Comparison of ENCODE assay signal across 1 cellular context in the genomic region with DNA sequence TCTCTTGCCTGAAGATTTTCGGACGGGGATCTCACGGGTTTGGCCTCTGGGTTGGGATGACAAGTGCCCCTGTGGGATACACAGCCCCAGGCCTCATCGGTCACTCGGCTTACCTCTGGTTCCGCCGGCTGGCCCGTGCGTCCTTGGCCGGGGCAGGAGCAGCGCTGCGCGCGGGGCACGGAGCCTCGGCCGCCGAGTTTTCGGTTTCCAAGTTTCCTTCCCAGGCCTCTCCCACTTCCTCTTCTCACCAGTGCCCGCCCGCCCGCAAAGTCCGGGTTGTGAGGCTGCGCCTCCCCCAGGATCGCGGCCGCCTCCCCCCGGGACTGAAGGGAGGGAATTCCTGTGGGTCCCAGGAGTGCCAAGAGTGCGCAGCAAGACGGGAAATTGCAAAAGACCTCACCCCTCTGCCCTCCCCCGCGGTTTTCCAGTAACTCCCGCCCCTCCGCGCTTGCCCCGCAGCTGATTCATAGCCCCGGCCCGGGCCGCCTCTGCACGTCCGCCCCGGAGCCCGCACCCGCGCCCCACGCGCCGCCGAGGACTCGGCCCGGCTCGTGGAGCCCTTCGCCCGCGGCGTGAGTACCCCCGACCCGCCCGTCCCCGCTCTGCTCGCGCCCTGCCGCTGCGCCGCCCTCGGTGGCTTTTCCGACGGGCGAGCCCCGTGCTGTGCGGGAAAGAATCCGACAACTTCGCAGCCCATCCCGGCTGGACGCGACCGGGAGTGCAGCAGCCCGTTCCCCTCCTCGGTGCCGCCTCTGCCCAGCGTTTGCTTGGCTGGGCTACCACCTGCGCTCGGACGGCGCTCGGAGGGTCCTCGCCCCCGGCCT.
A peak's percentile ranks its signal among the peaks of the same experiment; 100 is the strongest.
TF ChIP-seq lines count a peak whose summit lies in the region.

A gene (plus strand): TSS at position 458 of the 824 bp plus-strand sequence. CDS start 23,033 bp downstream, outside the sequence.

TF ChIP-seq in HepG2, 621 proteins besides CTCF, POLR2A, EP300 and RAD21 (continued from another document and continues in another):
- TF ChIP-seq, protein P1, sequence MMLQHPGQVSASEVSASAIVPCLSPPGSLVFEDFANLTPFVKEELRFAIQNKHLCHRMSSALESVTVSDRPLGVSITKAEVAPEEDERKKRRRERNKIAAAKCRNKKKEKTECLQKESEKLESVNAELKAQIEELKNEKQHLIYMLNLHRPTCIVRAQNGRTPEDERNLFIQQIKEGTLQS (CRISPR knock-in tag; IDR thresholded peaks at IDR 0.05): no peak
- TF ChIP-seq, protein P2, sequence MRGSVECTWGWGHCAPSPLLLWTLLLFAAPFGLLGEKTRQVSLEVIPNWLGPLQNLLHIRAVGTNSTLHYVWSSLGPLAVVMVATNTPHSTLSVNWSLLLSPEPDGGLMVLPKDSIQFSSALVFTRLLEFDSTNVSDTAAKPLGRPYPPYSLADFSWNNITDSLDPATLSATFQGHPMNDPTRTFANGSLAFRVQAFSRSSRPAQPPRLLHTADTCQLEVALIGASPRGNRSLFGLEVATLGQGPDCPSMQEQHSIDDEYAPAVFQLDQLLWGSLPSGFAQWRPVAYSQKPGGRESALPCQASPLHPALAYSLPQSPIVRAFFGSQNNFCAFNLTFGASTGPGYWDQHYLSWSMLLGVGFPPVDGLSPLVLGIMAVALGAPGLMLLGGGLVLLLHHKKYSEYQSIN (CRISPR knock-in tag; IDR thresholded peaks at IDR 0.05; ENCODE audit: borderline replicate concordance): no peak
- TF ChIP-seq ZNF761 (CRISPR knock-in tag; conservative IDR thresholded peaks at IDR 0.05) (peak; percentile 89), DNMT1 (CRISPR knock-in tag; IDR thresholded peaks at IDR 0.05) (no peak), FOXJ3 (CRISPR knock-in tag; IDR thresholded peaks at IDR 0.05; ENCODE audit: borderline replicate concordance) (no peak), ZNF230 (CRISPR knock-in tag; IDR thresholded peaks at IDR 0.05) (peak; percentile 19; the same call in 1 of the 2 replicates), MXD4 (CRISPR knock-in tag; IDR thresholded peaks at IDR 0.05) (no peak), TARDBP (CRISPR knock-in tag; IDR thresholded peaks at IDR 0.05) (peak; percentile 68; the same call in 1 of the 2 replicates), SIX1 (CRISPR knock-in tag; IDR thresholded peaks at IDR 0.05; ENCODE audit: borderline replicate concordance) (peak; percentile 24; the same call in 1 of the 2 replicates), KLF16 (CRISPR knock-in tag; IDR thresholded peaks at IDR 0.05) (peak in 1 of 2 experiments; percentile 75; a peak in 1 of 4 replicates), KMT2B (CRISPR knock-in tag; IDR thresholded peaks at IDR 0.05) (peak; percentile 58; the same call in 1 of the 2 replicates), KLF11 (CRISPR knock-in tag; IDR thresholded peaks at IDR 0.05) (0 out of 2 replicates have a peak, but pooled peaks have one; percentile 37), EZH2 (conservative IDR thresholded peaks at IDR 0.05; ENCODE audit: low read depth, low read length) (no peak), ZMAT3 (CRISPR knock-in tag; conservative IDR thresholded peaks at IDR 0.05) (0 out of 2 replicates have a peak, but pooled peaks have one; percentile 37), ARNT2 (CRISPR knock-in tag; IDR thresholded peaks at IDR 0.05; ENCODE audit: low read depth) (peak; percentile 93), FOXM1 (CRISPR knock-in tag; IDR thresholded peaks at IDR 0.05) (no peak), NFIB (CRISPR knock-in tag; IDR thresholded peaks at IDR 0.05; ENCODE audit: borderline replicate concordance) (no peak), ZNF30 (CRISPR knock-in tag; IDR thresholded peaks at IDR 0.05) (no peak), SRF (IDR thresholded peaks at IDR 0.05; ENCODE audit: low read depth, low read length) (no peak), ZNF337 (CRISPR knock-in tag; IDR thresholded peaks at IDR 0.05; ENCODE audit: borderline replicate concordance, low read depth) (no peak), ZNF883 (CRISPR knock-in tag; IDR thresholded peaks at IDR 0.05; ENCODE audit: not compliant biosample characterization) (peak; percentile 41), ZSCAN25 (CRISPR knock-in tag; IDR thresholded peaks at IDR 0.05) (no peak), SALL2 (CRISPR knock-in tag; IDR thresholded peaks at IDR 0.05) (no peak), ZNF24 (IDR thresholded peaks at IDR 0.05) (no peak), FOXA1 (IDR thresholded peaks at IDR 0.05) (no peak), FOXA1 (CRISPR knock-in tag; IDR thresholded peaks at IDR 0.05) (peak; percentile 36; the same call in 1 of the 2 replicates), ZNF724P (CRISPR knock-in tag; IDR thresholded peaks at IDR 0.05; ENCODE audit: borderline replicate concordance) (no peak), ELF4 (CRISPR knock-in tag; IDR thresholded peaks at IDR 0.05; ENCODE audit: borderline replicate concordance) (no peak), NONO (IDR thresholded peaks at IDR 0.05) (no peak), NONO (CRISPR knock-in tag; conservative IDR thresholded peaks at IDR 0.05) (peak; percentile 78), SATB2 (CRISPR knock-in tag; IDR thresholded peaks at IDR 0.05) (no peak; the same call in 1 of the 2 replicates), ZNF83 (CRISPR knock-in tag; IDR thresholded peaks at IDR 0.05; ENCODE audit: borderline replicate concordance) (no peak), SP4 (CRISPR knock-in tag; IDR thresholded peaks at IDR 0.05) (peak; percentile 83; the same call in 1 of the 2 replicates), AKAP8 (CRISPR knock-in tag; IDR thresholded peaks at IDR 0.05) (peak; percentile 47; the same call in 1 of the 2 replicates), GATA4 (IDR thresholded peaks at IDR 0.05; ENCODE audit: borderline replicate concordance, low read depth) (no peak; the same call in 1 of the 2 replicates), TAF15 (IDR thresholded peaks at IDR 0.05; ENCODE audit: low read depth, low read length, poor library complexity, severe bottlenecking) (no peak), ZNF441 (CRISPR knock-in tag; IDR thresholded peaks at IDR 0.05; ENCODE audit: borderline replicate concordance) (peak; percentile 43; the same call in 1 of the 2 replicates), HNRNPUL1 (IDR thresholded peaks at IDR 0.05; ENCODE audit: low read depth, low read length) (no peak), ZMYM4 (CRISPR knock-in tag; IDR thresholded peaks at IDR 0.05) (peak; percentile 69), SKI (IDR thresholded peaks at IDR 0.05; ENCODE audit: partially characterized antibody) (no peak), KDM4B (CRISPR knock-in tag; IDR thresholded peaks at IDR 0.05) (peak; percentile 71; the same call in 1 of the 2 replicates), FOSL2 (CRISPR knock-in tag; IDR thresholded peaks at IDR 0.05) (peak; percentile 81), ZFY (CRISPR knock-in tag; IDR thresholded peaks at IDR 0.05) (peak; percentile 71), CBFB (CRISPR knock-in tag; IDR thresholded peaks at IDR 0.05) (no peak; the same call in 1 of the 2 replicates), ZNF101 (CRISPR knock-in tag; IDR thresholded peaks at IDR 0.05; ENCODE audit: borderline replicate concordance, low read depth) (peak; percentile 66; the same call in 1 of the 2 replicates), ZNF446 (CRISPR knock-in tag; IDR thresholded peaks at IDR 0.05) (peak; percentile 35; the same call in 1 of the 2 replicates), ZNF451 (CRISPR knock-in tag; IDR thresholded peaks at IDR 0.05) (0 out of 2 replicates have a peak, but pooled peaks have one; percentile 48), ZNF282 (IDR thresholded peaks at IDR 0.05; ENCODE audit: partially characterized antibody) (no peak), SP2 (CRISPR knock-in tag; IDR thresholded peaks at IDR 0.05) (peak; percentile 33; the same call in 1 of the 2 replicates), SAFB2 (CRISPR knock-in tag; IDR thresholded peaks at IDR 0.05; ENCODE audit: borderline replicate concordance, low read depth) (peak; percentile 61; the same call in 1 of the 2 replicates), FLYWCH1 (CRISPR knock-in tag; IDR thresholded peaks at IDR 0.05) (no peak), CREM (IDR thresholded peaks at IDR 0.05) (no peak), CREM (CRISPR knock-in tag; IDR thresholded peaks at IDR 0.05) (no peak), HOXD1 (CRISPR knock-in tag; IDR thresholded peaks at IDR 0.05) (no peak), TCF12 (IDR thresholded peaks at IDR 0.05) (no peak), TCF12 (CRISPR knock-in tag; IDR thresholded peaks at IDR 0.05) (0 out of 2 replicates have a peak, but pooled peaks have one; percentile 2)
- TF ChIP-seq, protein P3, sequence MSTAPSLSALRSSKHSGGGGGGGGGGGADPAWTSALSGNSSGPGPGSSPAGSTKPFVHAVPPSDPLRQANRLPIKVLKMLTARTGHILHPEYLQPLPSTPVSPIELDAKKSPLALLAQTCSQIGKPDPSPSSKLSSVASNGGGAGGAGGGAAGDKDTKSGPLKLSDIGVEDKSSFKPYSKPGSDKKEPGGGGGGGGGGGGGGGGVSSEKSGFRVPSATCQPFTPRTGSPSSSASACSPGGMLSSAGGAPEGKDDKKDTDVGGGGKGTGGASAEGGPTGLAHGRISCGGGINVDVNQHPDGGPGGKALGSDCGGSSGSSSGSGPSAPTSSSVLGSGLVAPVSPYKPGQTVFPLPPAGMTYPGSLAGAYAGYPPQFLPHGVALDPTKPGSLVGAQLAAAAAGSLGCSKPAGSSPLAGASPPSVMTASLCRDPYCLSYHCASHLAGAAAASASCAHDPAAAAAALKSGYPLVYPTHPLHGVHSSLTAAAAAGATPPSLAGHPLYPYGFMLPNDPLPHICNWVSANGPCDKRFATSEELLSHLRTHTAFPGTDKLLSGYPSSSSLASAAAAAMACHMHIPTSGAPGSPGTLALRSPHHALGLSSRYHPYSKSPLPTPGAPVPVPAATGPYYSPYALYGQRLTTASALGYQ (CRISPR knock-in tag; IDR thresholded peaks at IDR 0.05): no peak; the same call in 1 of the 2 replicates
- TF ChIP-seq, protein P4, sequence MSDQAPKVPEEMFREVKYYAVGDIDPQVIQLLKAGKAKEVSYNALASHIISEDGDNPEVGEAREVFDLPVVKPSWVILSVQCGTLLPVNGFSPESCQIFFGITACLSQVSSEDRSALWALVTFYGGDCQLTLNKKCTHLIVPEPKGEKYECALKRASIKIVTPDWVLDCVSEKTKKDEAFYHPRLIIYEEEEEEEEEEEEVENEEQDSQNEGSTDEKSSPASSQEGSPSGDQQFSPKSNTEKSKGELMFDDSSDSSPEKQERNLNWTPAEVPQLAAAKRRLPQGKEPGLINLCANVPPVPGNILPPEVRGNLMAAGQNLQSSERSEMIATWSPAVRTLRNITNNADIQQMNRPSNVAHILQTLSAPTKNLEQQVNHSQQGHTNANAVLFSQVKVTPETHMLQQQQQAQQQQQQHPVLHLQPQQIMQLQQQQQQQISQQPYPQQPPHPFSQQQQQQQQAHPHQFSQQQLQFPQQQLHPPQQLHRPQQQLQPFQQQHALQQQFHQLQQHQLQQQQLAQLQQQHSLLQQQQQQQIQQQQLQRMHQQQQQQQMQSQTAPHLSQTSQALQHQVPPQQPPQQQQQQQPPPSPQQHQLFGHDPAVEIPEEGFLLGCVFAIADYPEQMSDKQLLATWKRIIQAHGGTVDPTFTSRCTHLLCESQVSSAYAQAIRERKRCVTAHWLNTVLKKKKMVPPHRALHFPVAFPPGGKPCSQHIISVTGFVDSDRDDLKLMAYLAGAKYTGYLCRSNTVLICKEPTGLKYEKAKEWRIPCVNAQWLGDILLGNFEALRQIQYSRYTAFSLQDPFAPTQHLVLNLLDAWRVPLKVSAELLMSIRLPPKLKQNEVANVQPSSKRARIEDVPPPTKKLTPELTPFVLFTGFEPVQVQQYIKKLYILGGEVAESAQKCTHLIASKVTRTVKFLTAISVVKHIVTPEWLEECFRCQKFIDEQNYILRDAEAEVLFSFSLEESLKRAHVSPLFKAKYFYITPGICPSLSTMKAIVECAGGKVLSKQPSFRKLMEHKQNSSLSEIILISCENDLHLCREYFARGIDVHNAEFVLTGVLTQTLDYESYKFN (CRISPR knock-in tag; conservative IDR thresholded peaks at IDR 0.05): peak; percentile 64
- TF ChIP-seq, protein P5, sequence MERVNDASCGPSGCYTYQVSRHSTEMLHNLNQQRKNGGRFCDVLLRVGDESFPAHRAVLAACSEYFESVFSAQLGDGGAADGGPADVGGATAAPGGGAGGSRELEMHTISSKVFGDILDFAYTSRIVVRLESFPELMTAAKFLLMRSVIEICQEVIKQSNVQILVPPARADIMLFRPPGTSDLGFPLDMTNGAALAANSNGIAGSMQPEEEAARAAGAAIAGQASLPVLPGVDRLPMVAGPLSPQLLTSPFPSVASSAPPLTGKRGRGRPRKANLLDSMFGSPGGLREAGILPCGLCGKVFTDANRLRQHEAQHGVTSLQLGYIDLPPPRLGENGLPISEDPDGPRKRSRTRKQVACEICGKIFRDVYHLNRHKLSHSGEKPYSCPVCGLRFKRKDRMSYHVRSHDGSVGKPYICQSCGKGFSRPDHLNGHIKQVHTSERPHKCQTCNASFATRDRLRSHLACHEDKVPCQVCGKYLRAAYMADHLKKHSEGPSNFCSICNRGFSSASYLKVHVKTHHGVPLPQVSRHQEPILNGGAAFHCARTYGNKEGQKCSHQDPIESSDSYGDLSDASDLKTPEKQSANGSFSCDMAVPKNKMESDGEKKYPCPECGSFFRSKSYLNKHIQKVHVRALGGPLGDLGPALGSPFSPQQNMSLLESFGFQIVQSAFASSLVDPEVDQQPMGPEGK (CRISPR knock-in tag; IDR thresholded peaks at IDR 0.05): peak; percentile 100
- TF ChIP-seq, protein P6, sequence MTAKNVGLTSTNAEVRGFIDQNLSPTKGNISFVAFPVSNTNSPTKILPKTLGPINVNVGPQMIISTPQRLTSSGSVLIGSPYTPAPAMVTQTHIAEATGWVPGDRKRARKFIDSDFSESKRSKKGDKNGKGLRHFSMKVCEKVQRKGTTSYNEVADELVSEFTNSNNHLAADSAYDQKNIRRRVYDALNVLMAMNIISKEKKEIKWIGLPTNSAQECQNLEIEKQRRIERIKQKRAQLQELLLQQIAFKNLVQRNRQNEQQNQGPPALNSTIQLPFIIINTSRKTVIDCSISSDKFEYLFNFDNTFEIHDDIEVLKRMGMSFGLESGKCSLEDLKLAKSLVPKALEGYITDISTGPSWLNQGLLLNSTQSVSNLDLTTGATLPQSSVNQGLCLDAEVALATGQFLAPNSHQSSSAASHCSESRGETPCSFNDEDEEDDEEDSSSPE (CRISPR knock-in tag; IDR thresholded peaks at IDR 0.05): peak; percentile 50; the same call in 1 of the 2 replicates
- TF ChIP-seq, protein P7, sequence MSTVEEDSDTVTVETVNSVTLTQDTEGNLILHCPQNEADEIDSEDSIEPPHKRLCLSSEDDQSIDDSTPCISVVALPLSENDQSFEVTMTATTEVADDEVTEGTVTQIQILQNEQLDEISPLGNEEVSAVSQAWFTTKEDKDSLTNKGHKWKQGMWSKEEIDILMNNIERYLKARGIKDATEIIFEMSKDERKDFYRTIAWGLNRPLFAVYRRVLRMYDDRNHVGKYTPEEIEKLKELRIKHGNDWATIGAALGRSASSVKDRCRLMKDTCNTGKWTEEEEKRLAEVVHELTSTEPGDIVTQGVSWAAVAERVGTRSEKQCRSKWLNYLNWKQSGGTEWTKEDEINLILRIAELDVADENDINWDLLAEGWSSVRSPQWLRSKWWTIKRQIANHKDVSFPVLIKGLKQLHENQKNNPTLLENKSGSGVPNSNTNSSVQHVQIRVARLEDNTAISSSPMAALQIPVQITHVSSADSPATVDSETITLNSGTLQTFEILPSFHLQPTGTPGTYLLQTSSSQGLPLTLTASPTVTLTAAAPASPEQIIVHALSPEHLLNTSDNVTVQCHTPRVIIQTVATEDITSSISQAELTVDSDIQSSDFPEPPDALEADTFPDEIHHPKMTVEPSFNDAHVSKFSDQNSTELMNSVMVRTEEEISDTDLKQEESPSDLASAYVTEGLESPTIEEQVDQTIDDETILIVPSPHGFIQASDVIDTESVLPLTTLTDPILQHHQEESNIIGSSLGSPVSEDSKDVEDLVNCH (CRISPR knock-in tag; IDR thresholded peaks at IDR 0.05): 0 out of 2 replicates have a peak, but pooled peaks have one; percentile 52
